In the genomic region with DNA sequence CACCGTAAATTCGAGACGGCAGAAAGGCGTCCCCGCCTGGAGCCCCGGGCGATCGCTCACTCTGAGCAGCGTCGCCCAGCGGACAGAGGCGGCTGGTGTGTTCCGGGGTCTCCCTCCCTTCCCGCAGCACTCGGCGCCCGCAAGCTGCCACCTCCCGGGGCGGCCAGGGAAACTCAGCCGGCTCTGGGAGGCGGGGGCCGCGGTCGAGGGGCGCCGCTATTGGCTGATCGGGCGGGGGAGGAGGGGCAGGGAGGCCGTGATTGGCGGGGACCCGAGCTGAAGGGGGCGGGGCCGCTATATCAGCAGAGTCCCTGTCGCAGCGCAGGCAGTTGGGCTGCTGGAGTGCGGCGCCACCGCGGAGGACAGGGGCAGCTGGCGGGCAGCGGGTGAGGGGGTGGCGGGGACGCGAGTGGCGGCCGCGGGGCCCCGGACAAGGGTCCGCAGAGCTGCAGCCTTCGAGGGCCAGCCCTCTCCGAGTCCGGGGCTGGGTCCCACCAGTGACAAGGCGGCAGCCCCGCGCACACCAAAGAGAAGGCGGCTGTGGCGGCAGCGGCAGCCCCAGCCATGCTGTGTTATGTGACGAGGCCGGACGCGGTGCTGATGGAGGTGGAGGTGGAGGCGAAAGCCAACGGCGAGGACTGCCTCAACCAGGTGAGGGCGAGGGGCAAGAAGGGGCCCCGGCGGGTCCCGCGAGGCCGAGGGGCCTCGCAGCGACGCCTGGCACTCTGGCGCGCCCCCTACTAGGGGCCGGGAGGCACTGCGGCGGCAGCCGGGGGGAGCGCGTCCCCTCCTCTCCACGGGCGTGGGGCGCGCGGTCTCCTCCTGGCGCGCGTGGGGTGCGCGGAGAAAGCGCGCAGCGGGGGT, we compare ENCODE assay signal across 1 cellular context.
TF ChIP-seq lines count a peak whose summit lies in the region.

MYLIP (plus strand) TSS at position 328 of the 864 bp plus-strand sequence; CDS start at position 565, 237 bp downstream.

TF ChIP-seq in GM12878, 131 proteins besides CTCF, POLR2A, EP300 and RAD21 (continued from another document and continues in another):
- TF ChIP-seq IRF5 (IDR thresholded peaks at IDR 0.05; ENCODE audit: borderline replicate concordance) (no peak), JUND (IDR thresholded peaks at IDR 0.05; ENCODE audit: low read depth, low read length) (0 out of 2 replicates have a peak, but pooled peaks have one; percentile 33), ZNF207 (IDR thresholded peaks at IDR 0.05; ENCODE audit: borderline replicate concordance) (peak; percentile 88; the same call in 1 of the 2 replicates), TCF7 (IDR thresholded peaks at IDR 0.05; ENCODE audit: borderline replicate concordance) (no peak), NRF1 (conservative IDR thresholded peaks at IDR 0.05; ENCODE audit: low read depth, low read length) (no peak), TBL1XR1 (IDR thresholded peaks at IDR 0.05; ENCODE audit: low read depth, low read length) (no peak; the same call in 1 of the 2 replicates), SUZ12 (IDR thresholded peaks at IDR 0.05; ENCODE audit: unreplicated experiment) (no peak), IKZF1 (conservative IDR thresholded peaks at IDR 0.05) (peak; percentile 86), ZNF384 (IDR thresholded peaks at IDR 0.05; ENCODE audit: borderline replicate concordance, low read depth, low read length) (peak; percentile 23; the same call in 1 of the 2 replicates), CHD2 (IDR thresholded peaks at IDR 0.05; ENCODE audit: borderline replicate concordance, low read depth, low read length) (peak; percentile 88), SMAD1 (IDR thresholded peaks at IDR 0.05; ENCODE audit: low read depth, partially characterized antibody) (peak; percentile 80), HSF1 (IDR thresholded peaks at IDR 0.05; ENCODE audit: low read depth, low read length) (no peak), CEBPB (IDR thresholded peaks at IDR 0.05; ENCODE audit: borderline replicate concordance in 1 of 2, low read depth in 2 of 2, low read length in 2 of 2) (no peak), SUPT20H (IDR thresholded peaks at IDR 0.05; ENCODE audit: borderline replicate concordance, control insufficient read depth, low read depth, low read length) (no peak), GATAD2B (conservative IDR thresholded peaks at IDR 0.05; ENCODE audit: low read depth) (peak; percentile 84), LARP7 (IDR thresholded peaks at IDR 0.05) (peak; percentile 88), TCF12 (IDR thresholded peaks at IDR 0.05; ENCODE audit: low read depth, low read length) (peak; percentile 65; the same call in 1 of the 2 replicates), POLR2AphosphoS5 (IDR thresholded peaks at IDR 0.05; ENCODE audit: low read length) (peak; percentile 99), MYB (IDR thresholded peaks at IDR 0.05; ENCODE audit: borderline replicate concordance, low read depth, low read length) (no peak), ETV6 (conservative IDR thresholded peaks at IDR 0.05 in 1 of 2, IDR thresholded peaks at IDR 0.05 in 1 of 2; ENCODE audit: borderline replicate concordance in 1 of 2, low read depth in 1 of 2) (no peak), SP1 (IDR thresholded peaks at IDR 0.05; ENCODE audit: low read depth, low read length) (peak; percentile 89), POLR2AphosphoS2 (IDR thresholded peaks at IDR 0.05; ENCODE audit: low read depth, low read length) (peak; percentile 97), MXI1 (IDR thresholded peaks at IDR 0.05; ENCODE audit: low read depth, low read length) (peak; percentile 58), SIX5 (IDR thresholded peaks at IDR 0.05; ENCODE audit: low read depth, low read length, severe bottlenecking) (no peak), SPI1 (IDR thresholded peaks at IDR 0.05; ENCODE audit: borderline replicate concordance, insufficient read depth, low read depth, low read length) (no peak), FOXK2 (IDR thresholded peaks at IDR 0.05) (no peak), ASH2L (IDR thresholded peaks at IDR 0.05; ENCODE audit: borderline replicate concordance, low read depth) (no peak), PAX8 (IDR thresholded peaks at IDR 0.05) (no peak), ZNF24 (IDR thresholded peaks at IDR 0.05) (no peak), BCL3 (IDR thresholded peaks at IDR 0.05; ENCODE audit: borderline replicate concordance, insufficient read depth, low read depth, low read length, poor library complexity, severe bottlenecking) (peak; percentile 22), KDM1A (IDR thresholded peaks at IDR 0.05; ENCODE audit: borderline replicate concordance) (no peak), MTA3 (IDR thresholded peaks at IDR 0.05; ENCODE audit: borderline replicate concordance, low read length) (no peak)
- TF ChIP-seq, protein P1, sequence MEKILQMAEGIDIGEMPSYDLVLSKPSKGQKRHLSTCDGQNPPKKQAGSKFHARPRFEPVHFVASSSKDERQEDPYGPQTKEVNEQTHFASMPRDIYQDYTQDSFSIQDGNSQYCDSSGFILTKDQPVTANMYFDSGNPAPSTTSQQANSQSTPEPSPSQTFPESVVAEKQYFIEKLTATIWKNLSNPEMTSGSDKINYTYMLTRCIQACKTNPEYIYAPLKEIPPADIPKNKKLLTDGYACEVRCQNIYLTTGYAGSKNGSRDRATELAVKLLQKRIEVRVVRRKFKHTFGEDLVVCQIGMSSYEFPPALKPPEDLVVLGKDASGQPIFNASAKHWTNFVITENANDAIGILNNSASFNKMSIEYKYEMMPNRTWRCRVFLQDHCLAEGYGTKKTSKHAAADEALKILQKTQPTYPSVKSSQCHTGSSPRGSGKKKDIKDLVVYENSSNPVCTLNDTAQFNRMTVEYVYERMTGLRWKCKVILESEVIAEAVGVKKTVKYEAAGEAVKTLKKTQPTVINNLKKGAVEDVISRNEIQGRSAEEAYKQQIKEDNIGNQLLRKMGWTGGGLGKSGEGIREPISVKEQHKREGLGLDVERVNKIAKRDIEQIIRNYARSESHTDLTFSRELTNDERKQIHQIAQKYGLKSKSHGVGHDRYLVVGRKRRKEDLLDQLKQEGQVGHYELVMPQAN (conservative IDR thresholded peaks at IDR 0.05) = peak; percentile 88
- TF ChIP-seq, protein P2, sequence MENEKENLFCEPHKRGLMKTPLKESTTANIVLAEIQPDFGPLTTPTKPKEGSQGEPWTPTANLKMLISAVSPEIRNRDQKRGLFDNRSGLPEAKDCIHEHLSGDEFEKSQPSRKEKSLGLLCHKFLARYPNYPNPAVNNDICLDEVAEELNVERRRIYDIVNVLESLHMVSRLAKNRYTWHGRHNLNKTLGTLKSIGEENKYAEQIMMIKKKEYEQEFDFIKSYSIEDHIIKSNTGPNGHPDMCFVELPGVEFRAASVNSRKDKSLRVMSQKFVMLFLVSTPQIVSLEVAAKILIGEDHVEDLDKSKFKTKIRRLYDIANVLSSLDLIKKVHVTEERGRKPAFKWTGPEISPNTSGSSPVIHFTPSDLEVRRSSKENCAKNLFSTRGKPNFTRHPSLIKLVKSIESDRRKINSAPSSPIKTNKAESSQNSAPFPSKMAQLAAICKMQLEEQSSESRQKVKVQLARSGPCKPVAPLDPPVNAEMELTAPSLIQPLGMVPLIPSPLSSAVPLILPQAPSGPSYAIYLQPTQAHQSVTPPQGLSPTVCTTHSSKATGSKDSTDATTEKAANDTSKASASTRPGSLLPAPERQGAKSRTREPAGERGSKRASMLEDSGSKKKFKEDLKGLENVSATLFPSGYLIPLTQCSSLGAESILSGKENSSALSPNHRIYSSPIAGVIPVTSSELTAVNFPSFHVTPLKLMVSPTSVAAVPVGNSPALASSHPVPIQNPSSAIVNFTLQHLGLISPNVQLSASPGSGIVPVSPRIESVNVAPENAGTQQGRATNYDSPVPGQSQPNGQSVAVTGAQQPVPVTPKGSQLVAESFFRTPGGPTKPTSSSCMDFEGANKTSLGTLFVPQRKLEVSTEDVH (IDR thresholded peaks at IDR 0.05; ENCODE audit: low read depth, partially characterized antibody) = no peak
- TF ChIP-seq, protein P3, sequence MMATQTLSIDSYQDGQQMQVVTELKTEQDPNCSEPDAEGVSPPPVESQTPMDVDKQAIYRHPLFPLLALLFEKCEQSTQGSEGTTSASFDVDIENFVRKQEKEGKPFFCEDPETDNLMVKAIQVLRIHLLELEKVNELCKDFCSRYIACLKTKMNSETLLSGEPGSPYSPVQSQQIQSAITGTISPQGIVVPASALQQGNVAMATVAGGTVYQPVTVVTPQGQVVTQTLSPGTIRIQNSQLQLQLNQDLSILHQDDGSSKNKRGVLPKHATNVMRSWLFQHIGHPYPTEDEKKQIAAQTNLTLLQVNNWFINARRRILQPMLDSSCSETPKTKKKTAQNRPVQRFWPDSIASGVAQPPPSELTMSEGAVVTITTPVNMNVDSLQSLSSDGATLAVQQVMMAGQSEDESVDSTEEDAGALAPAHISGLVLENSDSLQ (IDR thresholded peaks at IDR 0.05) = peak; percentile 91
- TF ChIP-seq, protein P4, sequence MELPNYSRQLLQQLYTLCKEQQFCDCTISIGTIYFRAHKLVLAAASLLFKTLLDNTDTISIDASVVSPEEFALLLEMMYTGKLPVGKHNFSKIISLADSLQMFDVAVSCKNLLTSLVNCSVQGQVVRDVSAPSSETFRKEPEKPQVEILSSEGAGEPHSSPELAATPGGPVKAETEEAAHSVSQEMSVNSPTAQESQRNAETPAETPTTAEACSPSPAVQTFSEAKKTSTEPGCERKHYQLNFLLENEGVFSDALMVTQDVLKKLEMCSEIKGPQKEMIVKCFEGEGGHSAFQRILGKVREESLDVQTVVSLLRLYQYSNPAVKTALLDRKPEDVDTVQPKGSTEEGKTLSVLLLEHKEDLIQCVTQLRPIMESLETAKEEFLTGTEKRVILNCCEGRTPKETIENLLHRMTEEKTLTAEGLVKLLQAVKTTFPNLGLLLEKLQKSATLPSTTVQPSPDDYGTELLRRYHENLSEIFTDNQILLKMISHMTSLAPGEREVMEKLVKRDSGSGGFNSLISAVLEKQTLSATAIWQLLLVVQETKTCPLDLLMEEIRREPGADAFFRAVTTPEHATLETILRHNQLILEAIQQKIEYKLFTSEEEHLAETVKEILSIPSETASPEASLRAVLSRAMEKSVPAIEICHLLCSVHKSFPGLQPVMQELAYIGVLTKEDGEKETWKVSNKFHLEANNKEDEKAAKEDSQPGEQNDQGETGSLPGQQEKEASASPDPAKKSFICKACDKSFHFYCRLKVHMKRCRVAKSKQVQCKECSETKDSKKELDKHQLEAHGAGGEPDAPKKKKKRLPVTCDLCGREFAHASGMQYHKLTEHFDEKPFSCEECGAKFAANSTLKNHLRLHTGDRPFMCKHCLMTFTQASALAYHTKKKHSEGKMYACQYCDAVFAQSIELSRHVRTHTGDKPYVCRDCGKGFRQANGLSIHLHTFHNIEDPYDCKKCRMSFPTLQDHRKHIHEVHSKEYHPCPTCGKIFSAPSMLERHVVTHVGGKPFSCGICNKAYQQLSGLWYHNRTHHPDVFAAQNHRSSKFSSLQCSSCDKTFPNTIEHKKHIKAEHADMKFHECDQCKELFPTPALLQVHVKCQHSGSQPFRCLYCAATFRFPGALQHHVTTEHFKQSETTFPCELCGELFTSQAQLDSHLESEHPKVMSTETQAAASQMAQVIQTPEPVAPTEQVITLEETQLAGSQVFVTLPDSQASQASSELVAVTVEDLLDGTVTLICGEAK (IDR thresholded peaks at IDR 0.05; ENCODE audit: borderline replicate concordance) = no peak
- TF ChIP-seq, protein P5, sequence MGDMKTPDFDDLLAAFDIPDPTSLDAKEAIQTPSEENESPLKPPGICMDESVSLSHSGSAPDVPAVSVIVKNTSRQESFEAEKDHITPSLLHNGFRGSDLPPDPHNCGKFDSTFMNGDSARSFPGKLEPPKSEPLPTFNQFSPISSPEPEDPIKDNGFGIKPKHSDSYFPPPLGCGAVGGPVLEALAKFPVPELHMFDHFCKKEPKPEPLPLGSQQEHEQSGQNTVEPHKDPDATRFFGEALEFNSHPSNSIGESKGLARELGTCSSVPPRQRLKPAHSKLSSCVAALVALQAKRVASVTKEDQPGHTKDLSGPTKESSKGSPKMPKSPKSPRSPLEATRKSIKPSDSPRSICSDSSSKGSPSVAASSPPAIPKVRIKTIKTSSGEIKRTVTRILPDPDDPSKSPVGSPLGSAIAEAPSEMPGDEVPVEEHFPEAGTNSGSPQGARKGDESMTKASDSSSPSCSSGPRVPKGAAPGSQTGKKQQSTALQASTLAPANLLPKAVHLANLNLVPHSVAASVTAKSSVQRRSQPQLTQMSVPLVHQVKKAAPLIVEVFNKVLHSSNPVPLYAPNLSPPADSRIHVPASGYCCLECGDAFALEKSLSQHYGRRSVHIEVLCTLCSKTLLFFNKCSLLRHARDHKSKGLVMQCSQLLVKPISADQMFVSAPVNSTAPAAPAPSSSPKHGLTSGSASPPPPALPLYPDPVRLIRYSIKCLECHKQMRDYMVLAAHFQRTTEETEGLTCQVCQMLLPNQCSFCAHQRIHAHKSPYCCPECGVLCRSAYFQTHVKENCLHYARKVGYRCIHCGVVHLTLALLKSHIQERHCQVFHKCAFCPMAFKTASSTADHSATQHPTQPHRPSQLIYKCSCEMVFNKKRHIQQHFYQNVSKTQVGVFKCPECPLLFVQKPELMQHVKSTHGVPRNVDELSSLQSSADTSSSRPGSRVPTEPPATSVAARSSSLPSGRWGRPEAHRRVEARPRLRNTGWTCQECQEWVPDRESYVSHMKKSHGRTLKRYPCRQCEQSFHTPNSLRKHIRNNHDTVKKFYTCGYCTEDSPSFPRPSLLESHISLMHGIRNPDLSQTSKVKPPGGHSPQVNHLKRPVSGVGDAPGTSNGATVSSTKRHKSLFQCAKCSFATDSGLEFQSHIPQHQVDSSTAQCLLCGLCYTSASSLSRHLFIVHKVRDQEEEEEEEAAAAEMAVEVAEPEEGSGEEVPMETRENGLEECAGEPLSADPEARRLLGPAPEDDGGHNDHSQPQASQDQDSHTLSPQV (IDR thresholded peaks at IDR 0.05) = 0 out of 2 replicates have a peak, but pooled peaks have one; percentile 66
